ENCODE assay signal across 30 cellular contexts in genomic region chr2:178075006-178075326, GRCh38. TPM values are rescaled to one million over a fixed set of nuclear protein-coding genes. Genes with fewer than 3 reads are reported as not detected.
"Had no signal": no experiment of that assay in that cellular context is flagged by ENCODE, and none has a peak within 500 bp of the region (broad histone marks: within the 10 kb centered on the region; RNA-seq: fewer than 3 reads in every experiment).

No MANE protein-coding gene starts in this region.

- H3K36me3 Mint-ChIP-seq: activated naive CD8-positive, alpha-beta T cell treated with anti-CD3 and anti-CD28 coated beads for 36 hours; brain; stimulated activated memory B cell treated with anti-CD40 and anti-IgM and Interleukin-4, amounts not matched to agents 10 μg/mL and 1 μg/mL and 100 μg/mL, for 72 hours; T-cell had no signal

- H3K27me3 ChIP-seq: adrenal gland, ovary, sigmoid colon, upper lobe of left lung, vagina had no signal

- H3K4me1 ChIP-seq: prostate gland had no signal

- DNase-seq: activated CD4-positive, alpha-beta T cell treated with anti-CD3 and anti-CD28 coated beads for 4 hours; activated CD4-positive, alpha-beta T cell treated with anti-CD3 and anti-CD28 coated beads, Interleukin-2, amount 50 U/mL, for 4 hours; activated effector memory CD4-positive, alpha-beta T cell treated with anti-CD3 and anti-CD28 coated beads, Interleukin-2, amount 50 U/mL, for 16 hours; activated naive CD4-positive, alpha-beta T cell treated with anti-CD3 and anti-CD28 coated beads for 36 hours; activated naive CD8-positive, alpha-beta T cell treated with anti-CD3 and anti-CD28 coated beads for 36 hours; activated T-cell treated with anti-CD3 and anti-CD28 coated beads for 4 hours; adrenal gland; aorta; central memory CD4-positive, alpha-beta T cell; heart left ventricle; left ventricle myocardium superior; midbrain; naive thymus-derived CD4-positive, alpha-beta T cell; ovary; sigmoid colon; stimulated activated CD4-positive, alpha-beta T cell treated with anti-CD3 and anti-CD28 coated beads, Interleukin-4, amount 100 ng/mL, for 4 hours; stimulated activated CD8-positive, alpha-beta memory T cell treated with anti-CD3 and anti-CD28 coated beads, Interleukin-4, amount 100 ng/mL, for 48 hours; stimulated activated naive CD8-positive, alpha-beta T cell treated with anti-CD3 and anti-CD28 coated beads, Interleukin-15, amount 100 ng/mL, for 72 hours; substantia nigra; T-cell; upper lobe of left lung had no signal

- ATAC-seq: heart left ventricle; left ventricle myocardium superior; naive thymus-derived CD4-positive, alpha-beta T cell; stimulated activated memory B cell treated with anti-CD40 and anti-IgM and Interleukin-4, amounts not matched to agents 10 μg/mL and 1 μg/mL and 100 μg/mL, for 72 hours; stimulated activated naive CD8-positive, alpha-beta T cell treated with anti-CD3 and anti-CD28 coated beads, Interleukin-15, amount 100 ng/mL, for 72 hours; T-cell had no signal

- H3K9me3 ChIP-seq: adrenal gland, ovary, prostate gland, sigmoid colon, upper lobe of left lung, vagina had no signal

- H3K9me3 Mint-ChIP-seq: activated naive CD4-positive, alpha-beta T cell treated with anti-CD3 and anti-CD28 coated beads for 36 hours; activated T-helper 1 cell treated with anti-CD3 and anti-CD28 coated beads, Interleukin-12 subunit alpha, Interleukin-12 subunit beta, Interleukin-2, Interleukin-4 antibody, amounts not matched to agents 30 ng/mL and 10 ng/mL and 1 ng/mL, durations not matched to agents 14 hours and 24 hours and 36 hours; stimulated activated memory B cell treated with anti-CD40 and anti-IgM and Interleukin-4, amounts not matched to agents 10 μg/mL and 1 μg/mL and 100 μg/mL, for 72 hours; stimulated activated naive CD8-positive, alpha-beta T cell treated with anti-CD3 and anti-CD28 coated beads, Interleukin-15, amount 100 ng/mL, for 72 hours had no signal

- H3K27ac Mint-ChIP-seq: activated naive CD4-positive, alpha-beta T cell treated with anti-CD3 and anti-CD28 coated beads for 36 hours; activated naive CD8-positive, alpha-beta T cell treated with anti-CD3 and anti-CD28 coated beads for 36 hours; activated T-helper 1 cell treated with anti-CD3 and anti-CD28 coated beads, Interleukin-12 subunit alpha, Interleukin-12 subunit beta, Interleukin-2, Interleukin-4 antibody, amounts not matched to agents 30 ng/mL and 10 ng/mL and 1 ng/mL, durations not matched to agents 14 hours and 24 hours and 36 hours; brain; naive thymus-derived CD4-positive, alpha-beta T cell; stimulated activated memory B cell treated with anti-CD40 and anti-IgM and Interleukin-4, amounts not matched to agents 10 μg/mL and 1 μg/mL and 100 μg/mL, for 72 hours; stimulated activated naive CD8-positive, alpha-beta T cell treated with anti-CD3 and anti-CD28 coated beads, Interleukin-15, amount 100 ng/mL, for 72 hours; T-cell had no signal

- H3K36me3 ChIP-seq: adrenal gland, heart left ventricle, ovary, prostate gland, sigmoid colon, upper lobe of left lung, vagina had no signal

- H3K27ac ChIP-seq: adrenal gland, heart left ventricle, ovary, prostate gland, sigmoid colon, upper lobe of left lung, vagina had no signal

- H3K4me3 ChIP-seq: adrenal gland, heart left ventricle, ovary, prostate gland, sigmoid colon, upper lobe of left lung, vagina had no signal

- H3K4me3 Mint-ChIP-seq: activated naive CD4-positive, alpha-beta T cell treated with anti-CD3 and anti-CD28 coated beads for 36 hours; activated naive CD8-positive, alpha-beta T cell treated with anti-CD3 and anti-CD28 coated beads for 36 hours; activated T-helper 1 cell treated with anti-CD3 and anti-CD28 coated beads, Interleukin-12 subunit alpha, Interleukin-12 subunit beta, Interleukin-2, Interleukin-4 antibody, amounts not matched to agents 30 ng/mL and 10 ng/mL and 1 ng/mL, durations not matched to agents 14 hours and 24 hours and 36 hours; naive thymus-derived CD4-positive, alpha-beta T cell; stimulated activated memory B cell treated with anti-CD40 and anti-IgM and Interleukin-4, amounts not matched to agents 10 μg/mL and 1 μg/mL and 100 μg/mL, for 72 hours; stimulated activated naive CD8-positive, alpha-beta T cell treated with anti-CD3 and anti-CD28 coated beads, Interleukin-15, amount 100 ng/mL, for 72 hours; T-cell had no signal

- FAIRE-seq: small intestine had no signal

RNA-seq across cellular contexts. Expression of gene PDE11A, which starts 2.4 kb away (rescaled TPM):
- total RNA-seq: activated naive CD4-positive, alpha-beta T cell treated with anti-CD3 and anti-CD28 coated beads for 36 hours; activated T-helper 1 cell treated with anti-CD3 and anti-CD28 coated beads, Interleukin-12 subunit alpha, Interleukin-12 subunit beta, Interleukin-2, Interleukin-4 antibody, amounts not matched to agents 30 ng/mL and 10 ng/mL and 1 ng/mL, durations not matched to agents 14 hours and 24 hours and 36 hours; lung microvascular endothelial cell; naive thymus-derived CD4-positive, alpha-beta T cell; T-cell; T-helper 2 cell treated with Interferon-gamma antibody and Interleukin-4, amounts not matched to agents 100 ng/mL and 5 ng/mL, for 36 hours had no signal
- polyA plus RNA-seq: esophagus; naive thymus-derived CD4-positive, alpha-beta T cell had no signal
